1 cellular context compared by ENCODE assay signal in the genomic region with DNA sequence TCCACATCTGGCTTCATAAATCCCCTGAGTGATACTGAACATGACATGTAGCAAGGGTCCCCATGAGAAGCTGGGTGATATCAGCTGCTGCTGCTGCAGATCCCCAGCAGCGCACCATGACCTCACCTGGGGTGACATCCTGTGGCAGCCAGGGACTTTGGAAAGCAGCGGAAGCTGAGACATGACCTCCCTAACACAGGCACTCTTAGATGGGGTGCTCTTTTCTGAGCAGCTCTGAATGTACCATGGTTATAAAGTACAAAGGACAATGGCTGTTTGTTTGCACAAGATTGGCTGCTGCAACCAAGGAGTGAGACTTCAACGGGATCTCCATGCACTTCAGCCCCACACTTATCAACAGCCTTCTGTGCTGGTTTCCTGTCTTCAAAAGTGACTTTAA.
TF ChIP-seq lines count a peak whose summit lies in the region.

No MANE protein-coding gene starts in this region.

TF ChIP-seq in H1, 55 proteins besides CTCF, POLR2A, EP300 and RAD21:
- TF ChIP-seq, protein P1, sequence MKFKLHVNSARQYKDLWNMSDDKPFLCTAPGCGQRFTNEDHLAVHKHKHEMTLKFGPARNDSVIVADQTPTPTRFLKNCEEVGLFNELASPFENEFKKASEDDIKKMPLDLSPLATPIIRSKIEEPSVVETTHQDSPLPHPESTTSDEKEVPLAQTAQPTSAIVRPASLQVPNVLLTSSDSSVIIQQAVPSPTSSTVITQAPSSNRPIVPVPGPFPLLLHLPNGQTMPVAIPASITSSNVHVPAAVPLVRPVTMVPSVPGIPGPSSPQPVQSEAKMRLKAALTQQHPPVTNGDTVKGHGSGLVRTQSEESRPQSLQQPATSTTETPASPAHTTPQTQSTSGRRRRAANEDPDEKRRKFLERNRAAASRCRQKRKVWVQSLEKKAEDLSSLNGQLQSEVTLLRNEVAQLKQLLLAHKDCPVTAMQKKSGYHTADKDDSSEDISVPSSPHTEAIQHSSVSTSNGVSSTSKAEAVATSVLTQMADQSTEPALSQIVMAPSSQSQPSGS (IDR thresholded peaks at IDR 0.05; ENCODE audit: low read length), result no peak
- no peak for TF ChIP-seq SAP30 (IDR thresholded peaks at IDR 0.05; ENCODE audit: insufficient read depth, insufficient replicate concordance, low read length)
- TF ChIP-seq HDAC6 (IDR thresholded peaks at IDR 0.05; ENCODE audit: low read depth, low read length), result no peak
- TF ChIP-seq, protein P2, sequence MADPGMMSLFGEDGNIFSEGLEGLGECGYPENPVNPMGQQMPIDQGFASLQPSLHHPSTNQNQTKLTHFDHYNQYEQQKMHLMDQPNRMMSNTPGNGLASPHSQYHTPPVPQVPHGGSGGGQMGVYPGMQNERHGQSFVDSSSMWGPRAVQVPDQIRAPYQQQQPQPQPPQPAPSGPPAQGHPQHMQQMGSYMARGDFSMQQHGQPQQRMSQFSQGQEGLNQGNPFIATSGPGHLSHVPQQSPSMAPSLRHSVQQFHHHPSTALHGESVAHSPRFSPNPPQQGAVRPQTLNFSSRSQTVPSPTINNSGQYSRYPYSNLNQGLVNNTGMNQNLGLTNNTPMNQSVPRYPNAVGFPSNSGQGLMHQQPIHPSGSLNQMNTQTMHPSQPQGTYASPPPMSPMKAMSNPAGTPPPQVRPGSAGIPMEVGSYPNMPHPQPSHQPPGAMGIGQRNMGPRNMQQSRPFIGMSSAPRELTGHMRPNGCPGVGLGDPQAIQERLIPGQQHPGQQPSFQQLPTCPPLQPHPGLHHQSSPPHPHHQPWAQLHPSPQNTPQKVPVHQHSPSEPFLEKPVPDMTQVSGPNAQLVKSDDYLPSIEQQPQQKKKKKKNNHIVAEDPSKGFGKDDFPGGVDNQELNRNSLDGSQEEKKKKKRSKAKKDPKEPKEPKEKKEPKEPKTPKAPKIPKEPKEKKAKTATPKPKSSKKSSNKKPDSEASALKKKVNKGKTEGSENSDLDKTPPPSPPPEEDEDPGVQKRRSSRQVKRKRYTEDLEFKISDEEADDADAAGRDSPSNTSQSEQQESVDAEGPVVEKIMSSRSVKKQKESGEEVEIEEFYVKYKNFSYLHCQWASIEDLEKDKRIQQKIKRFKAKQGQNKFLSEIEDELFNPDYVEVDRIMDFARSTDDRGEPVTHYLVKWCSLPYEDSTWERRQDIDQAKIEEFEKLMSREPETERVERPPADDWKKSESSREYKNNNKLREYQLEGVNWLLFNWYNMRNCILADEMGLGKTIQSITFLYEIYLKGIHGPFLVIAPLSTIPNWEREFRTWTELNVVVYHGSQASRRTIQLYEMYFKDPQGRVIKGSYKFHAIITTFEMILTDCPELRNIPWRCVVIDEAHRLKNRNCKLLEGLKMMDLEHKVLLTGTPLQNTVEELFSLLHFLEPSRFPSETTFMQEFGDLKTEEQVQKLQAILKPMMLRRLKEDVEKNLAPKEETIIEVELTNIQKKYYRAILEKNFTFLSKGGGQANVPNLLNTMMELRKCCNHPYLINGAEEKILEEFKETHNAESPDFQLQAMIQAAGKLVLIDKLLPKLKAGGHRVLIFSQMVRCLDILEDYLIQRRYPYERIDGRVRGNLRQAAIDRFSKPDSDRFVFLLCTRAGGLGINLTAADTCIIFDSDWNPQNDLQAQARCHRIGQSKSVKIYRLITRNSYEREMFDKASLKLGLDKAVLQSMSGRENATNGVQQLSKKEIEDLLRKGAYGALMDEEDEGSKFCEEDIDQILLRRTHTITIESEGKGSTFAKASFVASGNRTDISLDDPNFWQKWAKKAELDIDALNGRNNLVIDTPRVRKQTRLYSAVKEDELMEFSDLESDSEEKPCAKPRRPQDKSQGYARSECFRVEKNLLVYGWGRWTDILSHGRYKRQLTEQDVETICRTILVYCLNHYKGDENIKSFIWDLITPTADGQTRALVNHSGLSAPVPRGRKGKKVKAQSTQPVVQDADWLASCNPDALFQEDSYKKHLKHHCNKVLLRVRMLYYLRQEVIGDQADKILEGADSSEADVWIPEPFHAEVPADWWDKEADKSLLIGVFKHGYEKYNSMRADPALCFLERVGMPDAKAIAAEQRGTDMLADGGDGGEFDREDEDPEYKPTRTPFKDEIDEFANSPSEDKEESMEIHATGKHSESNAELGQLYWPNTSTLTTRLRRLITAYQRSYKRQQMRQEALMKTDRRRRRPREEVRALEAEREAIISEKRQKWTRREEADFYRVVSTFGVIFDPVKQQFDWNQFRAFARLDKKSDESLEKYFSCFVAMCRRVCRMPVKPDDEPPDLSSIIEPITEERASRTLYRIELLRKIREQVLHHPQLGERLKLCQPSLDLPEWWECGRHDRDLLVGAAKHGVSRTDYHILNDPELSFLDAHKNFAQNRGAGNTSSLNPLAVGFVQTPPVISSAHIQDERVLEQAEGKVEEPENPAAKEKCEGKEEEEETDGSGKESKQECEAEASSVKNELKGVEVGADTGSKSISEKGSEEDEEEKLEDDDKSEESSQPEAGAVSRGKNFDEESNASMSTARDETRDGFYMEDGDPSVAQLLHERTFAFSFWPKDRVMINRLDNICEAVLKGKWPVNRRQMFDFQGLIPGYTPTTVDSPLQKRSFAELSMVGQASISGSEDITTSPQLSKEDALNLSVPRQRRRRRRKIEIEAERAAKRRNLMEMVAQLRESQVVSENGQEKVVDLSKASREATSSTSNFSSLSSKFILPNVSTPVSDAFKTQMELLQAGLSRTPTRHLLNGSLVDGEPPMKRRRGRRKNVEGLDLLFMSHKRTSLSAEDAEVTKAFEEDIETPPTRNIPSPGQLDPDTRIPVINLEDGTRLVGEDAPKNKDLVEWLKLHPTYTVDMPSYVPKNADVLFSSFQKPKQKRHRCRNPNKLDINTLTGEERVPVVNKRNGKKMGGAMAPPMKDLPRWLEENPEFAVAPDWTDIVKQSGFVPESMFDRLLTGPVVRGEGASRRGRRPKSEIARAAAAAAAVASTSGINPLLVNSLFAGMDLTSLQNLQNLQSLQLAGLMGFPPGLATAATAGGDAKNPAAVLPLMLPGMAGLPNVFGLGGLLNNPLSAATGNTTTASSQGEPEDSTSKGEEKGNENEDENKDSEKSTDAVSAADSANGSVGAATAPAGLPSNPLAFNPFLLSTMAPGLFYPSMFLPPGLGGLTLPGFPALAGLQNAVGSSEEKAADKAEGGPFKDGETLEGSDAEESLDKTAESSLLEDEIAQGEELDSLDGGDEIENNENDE (IDR thresholded peaks at IDR 0.05; ENCODE audit: insufficient replicate concordance, low read length), result no peak
- TF ChIP-seq RXRA (IDR thresholded peaks at IDR 0.05; ENCODE audit: insufficient read depth, low read depth, low read length), result no peak
- no peak for TF ChIP-seq SP4 (IDR thresholded peaks at IDR 0.05; ENCODE audit: low read length)
- no peak for TF ChIP-seq EZH2 (IDR thresholded peaks at IDR 0.05; ENCODE audit: low read depth, low read length, severe bottlenecking)
- TF ChIP-seq TEAD4 (IDR thresholded peaks at IDR 0.05; ENCODE audit: low read depth, low read length), result no peak
- TF ChIP-seq ZNF274 (IDR thresholded peaks at IDR 0.05; ENCODE audit: borderline replicate concordance, extremely low read depth, low read length), result no peak
- no peak for TF ChIP-seq TAF7 (optimal IDR thresholded peaks at IDR 0.05; ENCODE audit: borderline replicate concordance, low read depth, low read length)
- TF ChIP-seq PHF8 (conservative IDR thresholded peaks at IDR 0.05; ENCODE audit: low read depth, low read length), result no peak
- TF ChIP-seq CREB1 (IDR thresholded peaks at IDR 0.05), result no peak
- TF ChIP-seq KDM5A (IDR thresholded peaks at IDR 0.05; ENCODE audit: low read length), result no peak
- TF ChIP-seq KDM1A (IDR thresholded peaks at IDR 0.05; ENCODE audit: borderline replicate concordance, low read length), result no peak
- TF ChIP-seq CEBPB (IDR thresholded peaks at IDR 0.05; ENCODE audit: low read depth, low read length), result no peak
- no peak for TF ChIP-seq POLR2AphosphoS5 (IDR thresholded peaks at IDR 0.05; ENCODE audit: low read depth, low read length)
- no peak for TF ChIP-seq TCF12 (IDR thresholded peaks at IDR 0.05; ENCODE audit: low read depth, low read length)
